ENCODE assay signal across 12 cellular contexts in genomic region chr5:1222621-1223277, GRCh38. TPM values are rescaled to one million over a fixed set of nuclear protein-coding genes. Genes with fewer than 3 reads are reported as not detected.
"Had no signal": no experiment of that assay in that cellular context is flagged by ENCODE, and none has a peak within 500 bp of the region (broad histone marks: within the 10 kb centered on the region; RNA-seq: fewer than 3 reads in every experiment).

No MANE protein-coding gene starts in this region.

- H3K9me3 Mint-ChIP-seq: IgD-negative memory B cell had no signal

- H3K27ac ChIP-seq: GM23248, HL-60 had no signal

- FAIRE-seq: HepG2 had no signal

- H3K4me1 Mint-ChIP-seq: IgD-negative memory B cell had no signal

- DNase-seq: GM23248, GOT3, H7, HFFc6, KBM-7 had no signal

- H2AFZ ChIP-seq: GM23248 had no signal

- H3K9ac ChIP-seq: GM23248 had no signal

- H3K9me3 ChIP-seq: HAP-1 had no signal

- H3K4me3 Mint-ChIP-seq: HFFc6, IgD-negative memory B cell had no signal

- H3K36me3 Mint-ChIP-seq: IgD-negative memory B cell had no signal

- H3K36me3 ChIP-seq: HAP-1 had no signal

- H3K27ac Mint-ChIP-seq: HFFc6, IgD-negative memory B cell had no signal

- H3K4me1 ChIP-seq: HAP-1 had no signal

- H3K4me3 ChIP-seq: GM23248, HAP-1 had no signal

- ATAC-seq: HCT116, HepG2 had no signal

RNA-seq across cellular contexts. Expression of gene SLC6A18, which starts 2.4 kb away (rescaled TPM):
- total RNA-seq: GM23248, H4, H7, HepG2, HFFc6, HT1080 had no signal
- polyA plus RNA-seq: GM23248, HepG2, IgD-negative memory B cell had no signal

RNA-seq across cellular contexts. Expression of gene SLC6A19, which starts 21.4 kb away (rescaled TPM):
- total RNA-seq: GM23248, H4, HFFc6, HT1080 had no signal
- polyA plus RNA-seq: GM23248, HepG2, IgD-negative memory B cell had no signal
